ENCODE assay signal across 1 cellular context in the genomic region with DNA sequence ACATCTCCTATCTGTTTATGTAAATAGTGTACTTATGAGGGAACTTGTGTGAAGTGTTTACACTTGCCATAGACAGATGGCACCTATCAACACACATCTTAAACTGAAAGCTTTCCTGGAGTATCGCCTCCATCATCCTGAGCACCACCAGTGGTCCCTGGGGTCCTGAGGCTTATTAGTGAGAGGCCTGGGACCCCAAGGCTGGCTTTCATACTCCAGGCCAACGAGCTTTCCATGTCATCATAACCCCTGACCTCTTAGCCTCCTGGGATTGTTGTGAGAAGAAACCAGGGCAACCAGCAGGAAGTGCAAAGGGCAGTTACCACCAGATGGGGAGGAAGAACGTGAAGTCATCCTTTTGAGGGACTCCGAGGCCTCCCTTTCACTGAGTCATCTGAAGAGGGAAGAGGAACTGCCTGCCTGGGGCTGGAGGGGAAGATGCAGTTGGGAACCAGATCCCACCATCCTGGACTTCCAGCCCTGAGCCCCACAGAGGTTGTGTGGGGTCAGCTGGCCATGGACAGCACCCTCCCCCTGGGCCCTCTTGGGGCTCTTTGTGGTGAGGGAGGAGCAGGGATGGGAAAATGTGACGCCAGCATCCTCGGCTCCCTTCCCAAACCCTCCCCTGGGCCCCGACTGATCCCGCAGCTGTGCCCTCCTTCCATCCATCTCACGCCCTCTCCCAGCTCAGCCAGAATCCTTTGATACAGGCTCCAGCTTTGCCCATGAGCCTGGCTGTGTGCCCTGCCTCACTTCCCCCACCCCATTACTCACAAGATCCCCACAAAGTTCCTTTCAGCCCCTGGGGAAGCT.
TF ChIP-seq lines count a peak whose summit lies in the region.

No MANE protein-coding gene starts in this region.

TF ChIP-seq in K562, 482 proteins besides CTCF, POLR2A, EP300 and RAD21 (continued from another document and continues in another):
- TF ChIP-seq, protein P1, sequence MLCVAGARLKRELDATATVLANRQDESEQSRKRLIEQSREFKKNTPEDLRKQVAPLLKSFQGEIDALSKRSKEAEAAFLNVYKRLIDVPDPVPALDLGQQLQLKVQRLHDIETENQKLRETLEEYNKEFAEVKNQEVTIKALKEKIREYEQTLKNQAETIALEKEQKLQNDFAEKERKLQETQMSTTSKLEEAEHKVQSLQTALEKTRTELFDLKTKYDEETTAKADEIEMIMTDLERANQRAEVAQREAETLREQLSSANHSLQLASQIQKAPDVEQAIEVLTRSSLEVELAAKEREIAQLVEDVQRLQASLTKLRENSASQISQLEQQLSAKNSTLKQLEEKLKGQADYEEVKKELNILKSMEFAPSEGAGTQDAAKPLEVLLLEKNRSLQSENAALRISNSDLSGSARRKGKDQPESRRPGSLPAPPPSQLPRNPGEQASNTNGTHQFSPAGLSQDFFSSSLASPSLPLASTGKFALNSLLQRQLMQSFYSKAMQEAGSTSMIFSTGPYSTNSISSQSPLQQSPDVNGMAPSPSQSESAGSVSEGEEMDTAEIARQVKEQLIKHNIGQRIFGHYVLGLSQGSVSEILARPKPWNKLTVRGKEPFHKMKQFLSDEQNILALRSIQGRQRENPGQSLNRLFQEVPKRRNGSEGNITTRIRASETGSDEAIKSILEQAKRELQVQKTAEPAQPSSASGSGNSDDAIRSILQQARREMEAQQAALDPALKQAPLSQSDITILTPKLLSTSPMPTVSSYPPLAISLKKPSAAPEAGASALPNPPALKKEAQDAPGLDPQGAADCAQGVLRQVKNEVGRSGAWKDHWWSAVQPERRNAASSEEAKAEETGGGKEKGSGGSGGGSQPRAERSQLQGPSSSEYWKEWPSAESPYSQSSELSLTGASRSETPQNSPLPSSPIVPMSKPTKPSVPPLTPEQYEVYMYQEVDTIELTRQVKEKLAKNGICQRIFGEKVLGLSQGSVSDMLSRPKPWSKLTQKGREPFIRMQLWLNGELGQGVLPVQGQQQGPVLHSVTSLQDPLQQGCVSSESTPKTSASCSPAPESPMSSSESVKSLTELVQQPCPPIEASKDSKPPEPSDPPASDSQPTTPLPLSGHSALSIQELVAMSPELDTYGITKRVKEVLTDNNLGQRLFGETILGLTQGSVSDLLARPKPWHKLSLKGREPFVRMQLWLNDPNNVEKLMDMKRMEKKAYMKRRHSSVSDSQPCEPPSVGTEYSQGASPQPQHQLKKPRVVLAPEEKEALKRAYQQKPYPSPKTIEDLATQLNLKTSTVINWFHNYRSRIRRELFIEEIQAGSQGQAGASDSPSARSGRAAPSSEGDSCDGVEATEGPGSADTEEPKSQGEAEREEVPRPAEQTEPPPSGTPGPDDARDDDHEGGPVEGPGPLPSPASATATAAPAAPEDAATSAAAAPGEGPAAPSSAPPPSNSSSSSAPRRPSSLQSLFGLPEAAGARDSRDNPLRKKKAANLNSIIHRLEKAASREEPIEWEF (CRISPR knock-in tag; IDR thresholded peaks at IDR 0.05), result no peak
- TF ChIP-seq ZNF699 (CRISPR knock-in tag; IDR thresholded peaks at IDR 0.05; ENCODE audit: insufficient replicate concordance) (no peak), ATF1 (CRISPR knock-in tag; IDR thresholded peaks at IDR 0.05) (no peak), ATF1 (tag; IDR thresholded peaks at IDR 0.05) (0 out of 2 replicates have a peak, but pooled peaks have one; percentile 41), ZBED1 (IDR thresholded peaks at IDR 0.05) (no peak), PPARD (CRISPR knock-in tag; IDR thresholded peaks at IDR 0.05) (no peak), STAG1 (CRISPR knock-in tag; IDR thresholded peaks at IDR 0.05; ENCODE audit: borderline replicate concordance) (no peak), KAT8 (IDR thresholded peaks at IDR 0.05; ENCODE audit: low read depth) (no peak), XRCC5 (IDR thresholded peaks at IDR 0.05; ENCODE audit: low read depth, low read length) (no peak), ATF7 (IDR thresholded peaks at IDR 0.05) (peak; percentile 72), ZNF263 (CRISPR knock-in tag; IDR thresholded peaks at IDR 0.05; ENCODE audit: borderline replicate concordance) (peak; percentile 82), CHD2 (IDR thresholded peaks at IDR 0.05; ENCODE audit: low read depth, low read length) (no peak), CAMTA2 (CRISPR knock-in tag; conservative IDR thresholded peaks at IDR 0.05) (no peak), NFXL1 (CRISPR knock-in tag; IDR thresholded peaks at IDR 0.05) (no peak), TGIF2 (CRISPR knock-in tag; IDR thresholded peaks at IDR 0.05) (no peak), SRSF9 (IDR thresholded peaks at IDR 0.05; ENCODE audit: borderline replicate concordance, low read depth, low read length) (no peak), CREB1 (IDR thresholded peaks at IDR 0.05) (no peak), CREB1 (CRISPR knock-in tag; IDR thresholded peaks at IDR 0.05) (peak; percentile 39; the same call in 1 of the 2 replicates), FOSL1 (tag; conservative IDR thresholded peaks at IDR 0.05) (peak; percentile 88), JUN (IDR thresholded peaks at IDR 0.05; ENCODE audit: borderline replicate concordance, low read depth, low read length) (peak; percentile 86), JUN (CRISPR knock-in tag; IDR thresholded peaks at IDR 0.05; ENCODE audit: borderline replicate concordance) (no peak), POLR2AphosphoS2 (IDR thresholded peaks at IDR 0.05; ENCODE audit: low read length) (no peak), POLR2G (IDR thresholded peaks at IDR 0.05; ENCODE audit: low read depth, low read length) (no peak), PHB2 (IDR thresholded peaks at IDR 0.05; ENCODE audit: low read depth) (no peak), ZNF282 (CRISPR knock-in tag; IDR thresholded peaks at IDR 0.05) (no peak), KDM4B (IDR thresholded peaks at IDR 0.05; ENCODE audit: borderline replicate concordance in 2 of 2, low read depth in 1 of 2) (no peak), MAFG (tag; conservative IDR thresholded peaks at IDR 0.05) (peak; percentile 63), CTBP1 (IDR thresholded peaks at IDR 0.05; ENCODE audit: borderline replicate concordance) (peak; percentile 81), NFE2 (IDR thresholded peaks at IDR 0.05; ENCODE audit: low read depth) (peak; percentile 75), HDAC1 (IDR thresholded peaks at IDR 0.05) (no peak), MAZ (CRISPR knock-in tag; conservative IDR thresholded peaks at IDR 0.05 in 1 of 2, IDR thresholded peaks at IDR 0.05 in 1 of 2) (0 out of 4 replicates have a peak, but pooled peaks of 1 of the 2 experiments have one; percentile 21), ZKSCAN8 (CRISPR knock-in tag; IDR thresholded peaks at IDR 0.05) (peak; percentile 64; the same call in 1 of the 2 replicates), ZNF354B (CRISPR knock-in tag; IDR thresholded peaks at IDR 0.05) (no peak), SIRT6 (IDR thresholded peaks at IDR 0.05; ENCODE audit: low read depth, low read length) (no peak), RBBP5 (IDR thresholded peaks at IDR 0.05; ENCODE audit: borderline replicate concordance, insufficient read depth, low read length, poor library complexity, severe bottlenecking) (no peak), MTA2 (IDR thresholded peaks at IDR 0.05; ENCODE audit: low read depth) (no peak), ELF4 (CRISPR knock-in tag; IDR thresholded peaks at IDR 0.05) (no peak), ELF1 (tag; IDR thresholded peaks at IDR 0.05) (peak; percentile 62)
- TF ChIP-seq, protein P2, sequence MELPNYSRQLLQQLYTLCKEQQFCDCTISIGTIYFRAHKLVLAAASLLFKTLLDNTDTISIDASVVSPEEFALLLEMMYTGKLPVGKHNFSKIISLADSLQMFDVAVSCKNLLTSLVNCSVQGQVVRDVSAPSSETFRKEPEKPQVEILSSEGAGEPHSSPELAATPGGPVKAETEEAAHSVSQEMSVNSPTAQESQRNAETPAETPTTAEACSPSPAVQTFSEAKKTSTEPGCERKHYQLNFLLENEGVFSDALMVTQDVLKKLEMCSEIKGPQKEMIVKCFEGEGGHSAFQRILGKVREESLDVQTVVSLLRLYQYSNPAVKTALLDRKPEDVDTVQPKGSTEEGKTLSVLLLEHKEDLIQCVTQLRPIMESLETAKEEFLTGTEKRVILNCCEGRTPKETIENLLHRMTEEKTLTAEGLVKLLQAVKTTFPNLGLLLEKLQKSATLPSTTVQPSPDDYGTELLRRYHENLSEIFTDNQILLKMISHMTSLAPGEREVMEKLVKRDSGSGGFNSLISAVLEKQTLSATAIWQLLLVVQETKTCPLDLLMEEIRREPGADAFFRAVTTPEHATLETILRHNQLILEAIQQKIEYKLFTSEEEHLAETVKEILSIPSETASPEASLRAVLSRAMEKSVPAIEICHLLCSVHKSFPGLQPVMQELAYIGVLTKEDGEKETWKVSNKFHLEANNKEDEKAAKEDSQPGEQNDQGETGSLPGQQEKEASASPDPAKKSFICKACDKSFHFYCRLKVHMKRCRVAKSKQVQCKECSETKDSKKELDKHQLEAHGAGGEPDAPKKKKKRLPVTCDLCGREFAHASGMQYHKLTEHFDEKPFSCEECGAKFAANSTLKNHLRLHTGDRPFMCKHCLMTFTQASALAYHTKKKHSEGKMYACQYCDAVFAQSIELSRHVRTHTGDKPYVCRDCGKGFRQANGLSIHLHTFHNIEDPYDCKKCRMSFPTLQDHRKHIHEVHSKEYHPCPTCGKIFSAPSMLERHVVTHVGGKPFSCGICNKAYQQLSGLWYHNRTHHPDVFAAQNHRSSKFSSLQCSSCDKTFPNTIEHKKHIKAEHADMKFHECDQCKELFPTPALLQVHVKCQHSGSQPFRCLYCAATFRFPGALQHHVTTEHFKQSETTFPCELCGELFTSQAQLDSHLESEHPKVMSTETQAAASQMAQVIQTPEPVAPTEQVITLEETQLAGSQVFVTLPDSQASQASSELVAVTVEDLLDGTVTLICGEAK (IDR thresholded peaks at IDR 0.05), result 0 out of 2 replicates have a peak, but pooled peaks have one; percentile 39
- TF ChIP-seq, protein P2 (CRISPR knock-in tag; IDR thresholded peaks at IDR 0.05), result no peak
- TF ChIP-seq, protein P3, sequence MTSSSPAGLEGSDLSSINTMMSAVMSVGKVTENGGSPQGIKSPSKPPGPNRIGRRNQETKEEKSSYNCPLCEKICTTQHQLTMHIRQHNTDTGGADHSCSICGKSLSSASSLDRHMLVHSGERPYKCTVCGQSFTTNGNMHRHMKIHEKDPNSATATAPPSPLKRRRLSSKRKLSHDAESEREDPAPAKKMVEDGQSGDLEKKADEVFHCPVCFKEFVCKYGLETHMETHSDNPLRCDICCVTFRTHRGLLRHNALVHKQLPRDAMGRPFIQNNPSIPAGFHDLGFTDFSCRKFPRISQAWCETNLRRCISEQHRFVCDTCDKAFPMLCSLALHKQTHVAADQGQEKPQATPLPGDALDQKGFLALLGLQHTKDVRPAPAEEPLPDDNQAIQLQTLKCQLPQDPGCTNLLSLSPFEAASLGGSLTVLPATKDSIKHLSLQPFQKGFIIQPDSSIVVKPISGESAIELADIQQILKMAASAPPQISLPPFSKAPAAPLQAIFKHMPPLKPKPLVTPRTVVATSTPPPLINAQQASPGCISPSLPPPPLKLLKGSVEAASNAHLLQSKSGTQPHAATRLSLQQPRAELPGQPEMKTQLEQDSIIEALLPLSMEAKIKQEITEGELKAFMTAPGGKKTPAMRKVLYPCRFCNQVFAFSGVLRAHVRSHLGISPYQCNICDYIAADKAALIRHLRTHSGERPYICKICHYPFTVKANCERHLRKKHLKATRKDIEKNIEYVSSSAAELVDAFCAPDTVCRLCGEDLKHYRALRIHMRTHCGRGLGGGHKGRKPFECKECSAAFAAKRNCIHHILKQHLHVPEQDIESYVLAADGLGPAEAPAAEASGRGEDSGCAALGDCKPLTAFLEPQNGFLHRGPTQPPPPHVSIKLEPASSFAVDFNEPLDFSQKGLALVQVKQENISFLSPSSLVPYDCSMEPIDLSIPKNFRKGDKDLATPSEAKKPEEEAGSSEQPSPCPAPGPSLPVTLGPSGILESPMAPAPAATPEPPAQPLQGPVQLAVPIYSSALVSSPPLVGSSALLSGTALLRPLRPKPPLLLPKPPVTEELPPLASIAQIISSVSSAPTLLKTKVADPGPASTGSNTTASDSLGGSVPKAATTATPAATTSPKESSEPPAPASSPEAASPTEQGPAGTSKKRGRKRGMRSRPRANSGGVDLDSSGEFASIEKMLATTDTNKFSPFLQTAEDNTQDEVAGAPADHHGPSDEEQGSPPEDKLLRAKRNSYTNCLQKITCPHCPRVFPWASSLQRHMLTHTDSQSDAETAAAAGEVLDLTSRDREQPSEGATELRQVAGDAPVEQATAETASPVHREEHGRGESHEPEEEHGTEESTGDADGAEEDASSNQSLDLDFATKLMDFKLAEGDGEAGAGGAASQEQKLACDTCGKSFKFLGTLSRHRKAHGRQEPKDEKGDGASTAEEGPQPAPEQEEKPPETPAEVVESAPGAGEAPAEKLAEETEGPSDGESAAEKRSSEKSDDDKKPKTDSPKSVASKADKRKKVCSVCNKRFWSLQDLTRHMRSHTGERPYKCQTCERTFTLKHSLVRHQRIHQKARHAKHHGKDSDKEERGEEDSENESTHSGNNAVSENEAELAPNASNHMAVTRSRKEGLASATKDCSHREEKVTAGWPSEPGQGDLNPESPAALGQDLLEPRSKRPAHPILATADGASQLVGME (CRISPR knock-in tag; IDR thresholded peaks at IDR 0.05), result peak; percentile 63; the same call in 1 of the 2 replicates
- TF ChIP-seq, protein P4, sequence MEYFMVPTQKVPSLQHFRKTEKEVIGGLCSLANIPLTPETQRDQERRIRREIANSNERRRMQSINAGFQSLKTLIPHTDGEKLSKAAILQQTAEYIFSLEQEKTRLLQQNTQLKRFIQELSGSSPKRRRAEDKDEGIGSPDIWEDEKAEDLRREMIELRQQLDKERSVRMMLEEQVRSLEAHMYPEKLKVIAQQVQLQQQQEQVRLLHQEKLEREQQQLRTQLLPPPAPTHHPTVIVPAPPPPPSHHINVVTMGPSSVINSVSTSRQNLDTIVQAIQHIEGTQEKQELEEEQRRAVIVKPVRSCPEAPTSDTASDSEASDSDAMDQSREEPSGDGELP (CRISPR knock-in tag; IDR thresholded peaks at IDR 0.05; ENCODE audit: borderline replicate concordance), result peak; percentile 32; the same call in 1 of the 2 replicates
